ENCODE assay signal across 21 cellular contexts in the genomic region with DNA sequence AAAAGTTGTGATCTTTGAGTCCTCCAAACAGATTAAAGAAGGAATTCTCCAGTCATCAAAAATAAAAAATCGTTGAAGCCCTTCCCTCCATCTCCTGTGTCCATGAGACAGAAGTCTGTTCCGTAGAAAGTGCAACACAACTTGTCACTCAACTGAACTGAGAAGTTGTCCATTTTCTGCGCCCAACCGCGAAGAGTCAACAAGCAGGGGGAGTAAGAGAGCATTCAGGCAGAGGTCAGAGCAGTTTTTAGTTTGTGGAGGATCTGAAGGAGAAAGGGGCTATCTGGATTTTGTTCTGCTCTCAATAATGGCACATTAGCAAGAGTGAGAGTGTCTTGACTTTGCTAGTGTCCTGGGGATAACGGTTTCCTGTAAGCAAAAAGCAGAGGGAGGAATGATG.
"Had no signal": no experiment of that assay in that cellular context is flagged by ENCODE, and none has a peak within 500 bp of the region (broad histone marks: within the 10 kb centered on the region; RNA-seq: fewer than 3 reads in every experiment).

No MANE protein-coding gene starts in this region.

- H3K4me3 ChIP-seq: body of pancreas, lower lobe of right lung, transverse colon, vagina had no signal

- ATAC-seq: activated CD4-positive, CD25-positive, alpha-beta regulatory T cell treated with anti-CD3 and anti-CD28 coated beads, Interleukin-2, amount 50 U/mL, for 24 hours; activated naive CD8-positive, alpha-beta T cell treated with anti-CD3 and anti-CD28 coated beads, Interleukin-2, amount 50 U/mL, for 24 hours; activated T-cell treated with anti-CD3 and anti-CD28 coated beads, Interleukin-2, amount 50 U/mL, for 72 hours; body of pancreas; left lobe of liver; lower lobe of right lung; sciatic nerve; stimulated activated memory B cell treated with anti-CD40 and anti-IgM and Interleukin-4, amounts not matched to agents 10 μg/mL and 1 μg/mL and 100 μg/mL, for 72 hours had no signal

- H3K9me3 Mint-ChIP-seq: activated CD4-positive, alpha-beta memory T cell treated with anti-CD3 and anti-CD28 coated beads, Interleukin-2, amount 10 ng/mL, durations not matched to agents 7 days and 5 days; activated CD4-positive, alpha-beta T cell treated with anti-CD3 and anti-CD28 coated beads, Interleukin-2, amount 10 ng/mL, durations not matched to agents 24 days and 14 days; activated naive CD8-positive, alpha-beta T cell treated with anti-CD3 and anti-CD28 coated beads, Interleukin-2, amount 50 U/mL, for 24 hours; activated T-cell treated with anti-CD3 and anti-CD28 coated beads, Interleukin-2, amount 50 U/mL, for 72 hours; stimulated activated memory B cell treated with anti-CD40 and anti-IgM and Interleukin-4, amounts not matched to agents 10 μg/mL and 1 μg/mL and 100 μg/mL, for 72 hours had no signal

- DNase-seq: activated CD4-positive, alpha-beta memory T cell treated with anti-CD3 and anti-CD28 coated beads, Interleukin-2, amount 10 ng/mL, durations not matched to agents 7 days and 5 days; activated CD4-positive, alpha-beta T cell treated with anti-CD3 and anti-CD28 coated beads, Interleukin-2, amount 10 ng/mL, durations not matched to agents 24 days and 14 days; activated effector memory CD4-positive, alpha-beta T cell treated with Interleukin-2 at 50 U/mL for 16 hours; activated naive CD4-positive, alpha-beta T cell treated with anti-CD3 and anti-CD28 coated beads, Interleukin-2, amount 50 U/mL, for 16 hours; activated naive CD8-positive, alpha-beta T cell treated with anti-CD3 and anti-CD28 coated beads, Interleukin-2, amount 50 U/mL, for 24 hours; activated T-cell treated with anti-CD3 and anti-CD28 coated beads, Interleukin-2, amount 50 U/mL, for 72 hours; anterior cingulate cortex; body of pancreas; kidney; lower lobe of right lung; naive B cell; small intestine; stimulated activated CD4-positive, alpha-beta T cell treated with anti-CD3 and anti-CD28 coated beads, Interleukin-2, amount 100 ng/mL, for 24 hours; transverse colon had no signal

- H3K36me3 ChIP-seq: lower lobe of right lung, transverse colon, vagina had no signal

- H3K27me3 ChIP-seq: body of pancreas, transverse colon, vagina had no signal

- H3K4me1 ChIP-seq: body of pancreas, lower lobe of right lung, transverse colon, vagina had no signal

- H3K9me3 ChIP-seq: body of pancreas, lower lobe of right lung, transverse colon, vagina had no signal

- H3K36me3 Mint-ChIP-seq: naive B cell; stimulated activated memory B cell treated with anti-CD40 and anti-IgM and Interleukin-4, amounts not matched to agents 10 μg/mL and 1 μg/mL and 100 μg/mL, for 72 hours had no signal

- H3K27ac ChIP-seq: body of pancreas, lower lobe of right lung, transverse colon, vagina had no signal

- H3K27me3 Mint-ChIP-seq: activated CD4-positive, alpha-beta memory T cell treated with anti-CD3 and anti-CD28 coated beads, Interleukin-2, amount 10 ng/mL, durations not matched to agents 7 days and 5 days; activated CD4-positive, alpha-beta T cell treated with anti-CD3 and anti-CD28 coated beads, Interleukin-2, amount 10 ng/mL, durations not matched to agents 24 days and 14 days; activated naive CD8-positive, alpha-beta T cell treated with anti-CD3 and anti-CD28 coated beads, Interleukin-2, amount 50 U/mL, for 24 hours; stimulated activated memory B cell treated with anti-CD40 and anti-IgM and Interleukin-4, amounts not matched to agents 10 μg/mL and 1 μg/mL and 100 μg/mL, for 72 hours had no signal

- H3K4me3 Mint-ChIP-seq: activated CD4-positive, alpha-beta memory T cell treated with anti-CD3 and anti-CD28 coated beads, Interleukin-2, amount 10 ng/mL, durations not matched to agents 7 days and 5 days; activated CD4-positive, alpha-beta T cell treated with anti-CD3 and anti-CD28 coated beads, Interleukin-2, amount 10 ng/mL, durations not matched to agents 24 days and 14 days; activated naive CD8-positive, alpha-beta T cell treated with anti-CD3 and anti-CD28 coated beads, Interleukin-2, amount 50 U/mL, for 24 hours; activated T-cell treated with anti-CD3 and anti-CD28 coated beads, Interleukin-2, amount 50 U/mL, for 72 hours; naive B cell; neural crest cell; stimulated activated memory B cell treated with anti-CD40 and anti-IgM and Interleukin-4, amounts not matched to agents 10 μg/mL and 1 μg/mL and 100 μg/mL, for 72 hours had no signal

- H3K27ac Mint-ChIP-seq: activated CD4-positive, alpha-beta memory T cell treated with anti-CD3 and anti-CD28 coated beads, Interleukin-2, amount 10 ng/mL, durations not matched to agents 7 days and 5 days; activated CD4-positive, alpha-beta T cell treated with anti-CD3 and anti-CD28 coated beads, Interleukin-2, amount 10 ng/mL, durations not matched to agents 24 days and 14 days; activated naive CD8-positive, alpha-beta T cell treated with anti-CD3 and anti-CD28 coated beads, Interleukin-2, amount 50 U/mL, for 24 hours; activated T-cell treated with anti-CD3 and anti-CD28 coated beads, Interleukin-2, amount 50 U/mL, for 72 hours; stimulated activated memory B cell treated with anti-CD40 and anti-IgM and Interleukin-4, amounts not matched to agents 10 μg/mL and 1 μg/mL and 100 μg/mL, for 72 hours had no signal

- H3K4me1 Mint-ChIP-seq: activated CD4-positive, alpha-beta memory T cell treated with anti-CD3 and anti-CD28 coated beads, Interleukin-2, amount 10 ng/mL, durations not matched to agents 7 days and 5 days; activated CD4-positive, alpha-beta T cell treated with anti-CD3 and anti-CD28 coated beads, Interleukin-2, amount 10 ng/mL, durations not matched to agents 24 days and 14 days; activated naive CD8-positive, alpha-beta T cell treated with anti-CD3 and anti-CD28 coated beads, Interleukin-2, amount 50 U/mL, for 24 hours had no signal

- FAIRE-seq: endometrium, kidney, small intestine had no signal
